In genomic region chr17:14298221-14298994, GRCh38 we compare ENCODE assay signal across 9 cellular contexts. TPM values are rescaled to one million over a fixed set of nuclear protein-coding genes. Genes with fewer than 3 reads are reported as not detected.
DNase-seq lines count a peak whose midpoint lies in the region; ATAC-seq, FAIRE-seq and TF ChIP-seq lines count a peak whose summit lies in the region.
"Had no signal": no experiment of that assay in that cellular context is flagged by ENCODE, and none has a peak within 500 bp of the region (broad histone marks: within the 10 kb centered on the region; RNA-seq: fewer than 3 reads in every experiment).

No MANE protein-coding gene starts in this region.

- peaks cover 0 to 12% (median 0%) of the 10 kb centered on the region in 3 donors for H3K36me3 Mint-ChIP-seq in CD8-positive, alpha-beta memory T cell

- H3F3A ChIP-seq in PC-3 (ENCODE audit: low read length, unreplicated experiment), result no peaks in the 10 kb centered on the region

- H3K79me2 ChIP-seq in PC-3 (ENCODE audit: low read length), result no peaks in the 10 kb centered on the region
- H3K79me2 ChIP-seq in fibroblast of lung (ENCODE audit: control insufficient read depth, insufficient read depth, low read length), result peaks cover 25% of the 10 kb centered on the region

- peaks cover 24% of the 10 kb centered on the region for H3K27me3 ChIP-seq in CD8-positive, alpha-beta memory T cell (ENCODE audit: insufficient read depth, low read length, poor library complexity, severe bottlenecking)
- H3K27me3 ChIP-seq in PC-3 (ENCODE audit: low read length), result peaks cover 90% of the 10 kb centered on the region
- no peaks in the 10 kb centered on the region for H3K27me3 ChIP-seq in fibroblast of lung (ENCODE audit: control insufficient read depth, insufficient read depth, low read length)
- peaks cover 13% of the 10 kb centered on the region for H3K27me3 ChIP-seq in neuron (ENCODE audit: insufficient read depth, low read length)
- peaks cover 3 to 98% of the 10 kb centered on the region in 2 donors for H3K27me3 ChIP-seq in tibial nerve
- peaks cover 2 to 38% of the 10 kb centered on the region in 2 donors for H3K27me3 ChIP-seq in small intestine (ENCODE audit: control insufficient read depth in 2 of 2, insufficient read depth in 2 of 2, low read length in 2 of 2)

- H3K36me3 ChIP-seq in CD8-positive, alpha-beta memory T cell (ENCODE audit: insufficient read depth, low read length), result no peaks in the 10 kb centered on the region
- no peaks in the 10 kb centered on the region for H3K36me3 ChIP-seq in PC-3 (ENCODE audit: low read depth, low read length)
- no peaks in the 10 kb centered on the region for H3K36me3 ChIP-seq in fibroblast of lung (ENCODE audit: control insufficient read depth, insufficient read depth, low read length)
- no peaks in the 10 kb centered on the region for H3K36me3 ChIP-seq in neuron (ENCODE audit: insufficient read depth, low read length)
- no peaks in the 10 kb centered on the region for H3K36me3 ChIP-seq in tibial nerve
- no peaks in the 10 kb centered on the region for H3K36me3 ChIP-seq in small intestine (ENCODE audit: control insufficient read depth in 2 of 2, insufficient read depth in 2 of 2, low read length in 2 of 2)

- POLR2A ChIA-PET in CD8-positive, alpha-beta memory T cell (lab: Charles Lee), result interaction anchor here (1.5 kb wide), 1 partner anchor 8 kb away, joined by 5 read pairs; no protein-coding TSS in a partner anchor
- POLR2A ChIA-PET in PC-3 (lab: Charles Lee; ENCODE audit: unreplicated experiment), result no interaction called here

- no peak for DNase-seq in CD8-positive, alpha-beta memory T cell
- DNase-seq in PC-3 (no peak), fibroblast of lung (ENCODE audit: low read depth in 2 of 2) (no peak), tibial nerve (ENCODE audit: low spot score in 2 of 2) (no peak), small intestine (no peak), HK-2 (ENCODE audit: unreplicated experiment) (no peak)
- DNase-seq: DND-41 had no signal

- CTCF ChIA-PET in CD8-positive, alpha-beta memory T cell (lab: Charles Lee), result interaction anchor here (1.1 to 1.5 kb wide), 3 partner anchors 22 to 286 kb away, joined by 3 to 4 read pairs (median 3); no protein-coding TSS in a partner anchor
- CTCF ChIA-PET in PC-3 (lab: Charles Lee), result no interaction called here

- TF ChIP-seq EP300 in tibial nerve (IDR thresholded peaks at IDR 0.05), result no peak

- no peak overlapping the region for H3K27ac ChIP-seq in CD8-positive, alpha-beta memory T cell (ENCODE audit: low read depth, low read length)
- H3K27ac ChIP-seq in PC-3 (ENCODE audit: low read length) (no peak overlapping the region), fibroblast of lung (ENCODE audit: insufficient read depth, low read length) (peak overlapping the region; percentile 91), tibial nerve (no peak overlapping the region), small intestine (ENCODE audit: low read depth in 1 of 2, low read length in 1 of 2) (no peak overlapping the region)

- no peaks in the 10 kb centered on the region for H4K20me1 ChIP-seq in PC-3 (ENCODE audit: low read length)
- no peaks in the 10 kb centered on the region for H4K20me1 ChIP-seq in fibroblast of lung (ENCODE audit: control insufficient read depth, extremely low read depth, insufficient read depth, low read length)

- H3K4me1 Mint-ChIP-seq in CD8-positive, alpha-beta memory T cell, result peaks cover 47 to 62% (median 58%) of the 10 kb centered on the region in 3 donors

- no peak overlapping the region for H3K4me3 ChIP-seq in CD8-positive, alpha-beta memory T cell (ENCODE audit: low read length)
- H3K4me3 ChIP-seq in PC-3 (ENCODE audit: low read length), result no peak overlapping the region
- H3K4me3 ChIP-seq in fibroblast of lung (replicated peaks in 1 of 4; ENCODE audit: control extremely low read depth in 1 of 4, insufficient read depth in 1 of 4, low read depth in 3 of 4, low read length in 4 of 4), result peak overlapping the region in 2 of 4 experiments; percentile 42 to 62
- H3K4me3 ChIP-seq in neuron (ENCODE audit: low read length), result peak overlapping the region; percentile 52
- H3K4me3 ChIP-seq in tibial nerve, result no peak overlapping the region
- H3K4me3 ChIP-seq in small intestine (ENCODE audit: low read depth in 1 of 2, low read length in 2 of 2), result no peak overlapping the region

- ATAC-seq in PC-3 (no peak), GM18909 (IDR thresholded peaks at IDR 0.05; ENCODE audit: poor library complexity, unreplicated experiment) (no peak)

- H3K9ac ChIP-seq in PC-3 (ENCODE audit: low read length), result no peak overlapping the region
- H3K9ac ChIP-seq in fibroblast of lung (ENCODE audit: insufficient read depth, low read length), result no peak overlapping the region

- H3K9me2 ChIP-seq in PC-3 (replicated peaks; ENCODE audit: low read length), result no peaks in the 10 kb centered on the region

- H3K27ac Mint-ChIP-seq in CD8-positive, alpha-beta memory T cell, result peak overlapping the region in 3 of 8 donors; percentile 28 to 73 (median 53)

- intact Hi-C loops in PC-3 (cut with micrococcal nuclease), result no loop called here

- H3K9me3 Mint-ChIP-seq in CD8-positive, alpha-beta memory T cell, result peaks cover 0 to 3% (median 0%) of the 10 kb centered on the region in 5 donors

- BruUV-seq in PC-3 (replicated peaks; lab: Mats Ljungman, UMichigan), result no TSS peak

- H3K4me3 Mint-ChIP-seq in CD8-positive, alpha-beta memory T cell, result peak overlapping the region; percentile 92 to 98 (median 96)

- peaks cover 37% of the 10 kb centered on the region for H3K4me1 ChIP-seq in CD8-positive, alpha-beta memory T cell (ENCODE audit: insufficient read depth, low read length)
- H3K4me1 ChIP-seq in PC-3 (ENCODE audit: insufficient read depth, low read length) (peaks cover 38% of the 10 kb centered on the region), fibroblast of lung (ENCODE audit: control insufficient read depth, extremely low read depth, insufficient read depth, low read length) (peaks cover 5% of the 10 kb centered on the region), neuron (ENCODE audit: insufficient read depth, low read length) (peaks cover 12% of the 10 kb centered on the region), tibial nerve (peaks cover 0 to 70% (median 29%) of the 10 kb centered on the region in 4 donors), small intestine (ENCODE audit: control insufficient read depth in 2 of 2, insufficient read depth in 1 of 2, low read depth in 1 of 2, low read length in 1 of 2) (peaks cover 0 to 3% of the 10 kb centered on the region in 2 donors)

- H2AFZ ChIP-seq in PC-3 (ENCODE audit: low read length), result no peak overlapping the region
- no peak overlapping the region for H2AFZ ChIP-seq in fibroblast of lung (ENCODE audit: low read length)
- peak overlapping the region; percentile 70 for H2AFZ ChIP-seq in neuron (ENCODE audit: low read depth, low read length)

- H3K27me3 Mint-ChIP-seq in CD8-positive, alpha-beta memory T cell, result peaks cover 43 to 56% of the 10 kb centered on the region in 2 donors

- no peak for TF ChIP-seq CTCF in PC-3 (conservative IDR thresholded peaks at IDR 0.05; ENCODE audit: low read depth, low read length)
- TF ChIP-seq CTCF in fibroblast of lung (conservative IDR thresholded peaks at IDR 0.05 in 1 of 2, IDR thresholded peaks at IDR 0.05 in 1 of 2; ENCODE audit: low read depth in 1 of 2, low read length in 2 of 2), result no peak
- TF ChIP-seq CTCF in tibial nerve (IDR thresholded peaks at IDR 0.05), result no peak

- no peak for FAIRE-seq in small intestine (lab: Jason Lieb, UNC)

- 11 to 31% methylated on average over 34 to 43 of the region's 43 CpGs for WGBS in tibial nerve, 2 donors
- 18 to 34% (median 27%) methylated on average over 42 to 43 of the region's 43 CpGs for WGBS in small intestine, 3 donors

- H3K4me2 ChIP-seq in PC-3 (ENCODE audit: low read length) (0 out of 2 replicates have a peak overlapping the region, but pooled peaks have one; percentile 86), fibroblast of lung (ENCODE audit: extremely low read depth, insufficient read depth, low read length) (no peak overlapping the region)

- TF ChIP-seq POLR2A in tibial nerve (IDR thresholded peaks at IDR 0.05), result no peak

- no peaks in the 10 kb centered on the region for H3K9me3 ChIP-seq in CD8-positive, alpha-beta memory T cell (ENCODE audit: low read length)
- no peaks in the 10 kb centered on the region for H3K9me3 ChIP-seq in PC-3 (ENCODE audit: low read length)
- H3K9me3 ChIP-seq in fibroblast of lung (ENCODE audit: control insufficient read depth, insufficient read depth, low read depth, low read length), result no peaks in the 10 kb centered on the region
- H3K9me3 ChIP-seq in neuron (ENCODE audit: low read length), result peaks cover 11% of the 10 kb centered on the region
- no peaks in the 10 kb centered on the region for H3K9me3 ChIP-seq in tibial nerve
- no peaks in the 10 kb centered on the region for H3K9me3 ChIP-seq in small intestine (ENCODE audit: control insufficient read depth, low read depth)

RNA-seq across cellular contexts. Expression of gene HS3ST3B1, which starts 2.5 kb away (rescaled TPM):
- total RNA-seq in CD8-positive, alpha-beta memory T cell, result 1 to 10 TPM; 5.5 to 6.0 TPM
- polyA plus RNA-seq in CD8-positive, alpha-beta memory T cell, result 11.0 TPM
- total RNA-seq in PC-3 (2014; rRNA removed), result 0.33 and 0.52 TPM in 2 replicates
- total RNA-seq in fibroblast of lung, result 13.4 and 17.2 TPM in 2 replicates
- 3.4 and 12.3 TPM in 2 replicates for polyA plus RNA-seq in fibroblast of lung
- 3.8 and 13.2 TPM in 2 replicates for polyA plus RNA-seq in fibroblast of lung (2012)
- polyA minus RNA-seq in fibroblast of lung (ENCODE audit: low replicate concordance), result 3.2 and 31.7 TPM in 2 replicates
- 1 to 10 TPM in 2 of 4 donors, under 1 TPM in 2; 0.39 to 1.1 (median 0.97) TPM for total RNA-seq in tibial nerve
- polyA plus RNA-seq in small intestine, result under 1 TPM; 0.22 to 0.85 (median 0.54) TPM
